Comparison of ENCODE assay signal across 23 cellular contexts in genomic region chr7:17534348-17534747, GRCh38.
A peak's percentile ranks its signal among the peaks of the same experiment; 100 is the strongest.
DNase-seq lines count a peak whose midpoint lies in the region; ATAC-seq, FAIRE-seq and TF ChIP-seq lines count a peak whose summit lies in the region.
"Had no signal": no experiment of that assay in that cellular context is flagged by ENCODE, and none has a peak within 500 bp of the region (broad histone marks: within the 10 kb centered on the region; RNA-seq: fewer than 3 reads in every experiment).

No MANE protein-coding gene starts in this region.

- H4K20me1 ChIP-seq in HepG2 (ENCODE audit: insufficient read depth, low read length) (no peaks in the 10 kb centered on the region), smooth muscle cell (ENCODE audit: low read depth) (no peaks in the 10 kb centered on the region)

- H3K4ac ChIP-seq in mesenchymal stem cell (ENCODE audit: low read depth in 1 of 2, low read length in 2 of 2): no peak overlapping the region

- H3K18ac ChIP-seq in mesenchymal stem cell (ENCODE audit: low read depth in 1 of 2, low read length in 2 of 2): no peak overlapping the region

- no peak overlapping the region for H3K27ac ChIP-seq in HepG2 (ENCODE audit: extremely low read length, insufficient read depth, low read length)
- no peak overlapping the region for H3K27ac ChIP-seq in right lobe of liver
- H3K27ac ChIP-seq in mesenchymal stem cell (ENCODE audit: low read length, poor library complexity, severe bottlenecking): no peak overlapping the region
- H3K27ac ChIP-seq in smooth muscle cell (ENCODE audit: low read depth): peak overlapping the region; percentile 89
- H3K27ac ChIP-seq: 22Rv1 had no signal

- H3K79me2 ChIP-seq in HepG2 (ENCODE audit: insufficient read depth, low read length) (no peaks in the 10 kb centered on the region), smooth muscle cell (ENCODE audit: low read depth) (no peaks in the 10 kb centered on the region)

- no peaks in the 10 kb centered on the region; a peak in 1 of 5 replicates for H3K27me3 ChIP-seq in HepG2 (ENCODE audit: control insufficient read depth in 1 of 2, insufficient read depth in 2 of 2, low read length in 2 of 2)
- no peaks in the 10 kb centered on the region for H3K27me3 ChIP-seq in right lobe of liver
- no peaks in the 10 kb centered on the region for H3K27me3 ChIP-seq in mesenchymal stem cell (ENCODE audit: control insufficient read depth in 1 of 2, insufficient read depth in 1 of 2, low read length in 2 of 2)
- H3K27me3 ChIP-seq in smooth muscle cell (ENCODE audit: low read depth): no peaks in the 10 kb centered on the region
- H3K27me3 ChIP-seq: BE2C had no signal

- no peak for TF ChIP-seq EP300 in HepG2 (IDR thresholded peaks at IDR 0.05; ENCODE audit: low read depth in 2 of 2, low read length in 2 of 2)
- TF ChIP-seq EP300 in HepG2 (CRISPR knock-in tag; IDR thresholded peaks at IDR 0.05; ENCODE audit: borderline replicate concordance): no peak

- no peak overlapping the region for H2BK15ac ChIP-seq in mesenchymal stem cell (ENCODE audit: low read depth, poor library complexity, severe bottlenecking)

- H2AFZ ChIP-seq in HepG2 (ENCODE audit: low read length) (no peak overlapping the region), mesenchymal stem cell (ENCODE audit: low read depth, low read length) (no peak overlapping the region), smooth muscle cell (ENCODE audit: low read depth) (no peak overlapping the region)
- H2AFZ ChIP-seq: GM23338 had no signal

- H4K91ac ChIP-seq in mesenchymal stem cell (ENCODE audit: low read length): no peak overlapping the region

- TF ChIP-seq CTCF in HepG2 (CRISPR knock-in tag; IDR thresholded peaks at IDR 0.05) (no peak), right lobe of liver (IDR thresholded peaks at IDR 0.05) (no peak), smooth muscle cell (IDR thresholded peaks at IDR 0.05; ENCODE audit: borderline replicate concordance, insufficient read depth, poor library complexity, severe bottlenecking) (no peak)

- H2AK5ac ChIP-seq in mesenchymal stem cell (ENCODE audit: low read length, severe bottlenecking): no peak overlapping the region

- TF ChIP-seq POLR2A in HepG2 (IDR thresholded peaks at IDR 0.05; ENCODE audit: insufficient read depth in 1 of 2, low read depth in 2 of 2, low read length in 2 of 2) (no peak), right lobe of liver (IDR thresholded peaks at IDR 0.05) (no peak)

- H2BK5ac ChIP-seq in mesenchymal stem cell (ENCODE audit: low read depth, low read length, poor library complexity, severe bottlenecking): no peak overlapping the region

- no peak overlapping the region for H4K8ac ChIP-seq in mesenchymal stem cell (ENCODE audit: low read length)

- in situ Hi-C loops in HepG2 (cut with HindIII; ENCODE audit: extremely low pct_ligation_motif_present, low pct_unique_long_range_greater_than_20kb): loop anchor here (25.0 kb wide), 1 partner anchor 597 kb away; no protein-coding TSS in a partner anchor

- H2BK12ac ChIP-seq in mesenchymal stem cell (ENCODE audit: low read length in 2 of 2): no peak overlapping the region

- H3K9me3 ChIP-seq in HepG2 (ENCODE audit: low read length) (no peaks in the 10 kb centered on the region), right lobe of liver (no peaks in the 10 kb centered on the region), mesenchymal stem cell (ENCODE audit: control insufficient read depth, low read length) (no peaks in the 10 kb centered on the region), smooth muscle cell (replicated peaks; ENCODE audit: low read depth) (no peaks in the 10 kb centered on the region)
- H3K9me3 ChIP-seq: BE2C, Caco-2 had no signal

- DNase-seq in HepG2 (ENCODE audit: low spot score) (no peak), right lobe of liver (no peak), NCI-H82 treated with DMSO at 0.1 percent for 48 hours (lab: John Stamatoyannopoulos, UW; ENCODE audit: unreplicated experiment) (peak; percentile 23), mesenchymal stem cell (no peak), smooth muscle cell (lab: John Stamatoyannopoulos, UW; ENCODE audit: unreplicated experiment) (no peak), 8988T (no peak), AG20443 (ENCODE audit: low spot score) (no peak), COLO668 (lab: John Stamatoyannopoulos, UW; ENCODE audit: unreplicated experiment) (no peak)
- DNase-seq: BE2C; C1 segment of cervical spinal cord; Caco-2; CD4-positive, CD25-positive, alpha-beta regulatory T cell; CD8-positive, alpha-beta memory T cell; DMS153; DMS79; GDM1; HCEC 1CT; HFFc6 had no signal

- CTCF ChIA-PET in HepG2 (lab: Yijun Ruan, JAX; ENCODE audit: low intra/inter-chr PET ratio, low total read pairs): no interaction called here

- no peak for FAIRE-seq in HepG2 (lab: Jason Lieb, UNC)
- FAIRE-seq: GM12892, H54, HTR-8/SVneo had no signal

- H3F3A ChIP-seq in smooth muscle cell (ENCODE audit: low read depth): peaks cover 15% of the 10 kb centered on the region

- no peak overlapping the region for H3K23ac ChIP-seq in mesenchymal stem cell (ENCODE audit: low read length in 2 of 2)

- 36% methylated on average over 3 of the region's 3 CpGs for WGBS in HepG2 (ENCODE audit: low lambda C conversion rate)
- WGBS in right lobe of liver (ENCODE audit: insufficient coverage, low coverage, low lambda C conversion rate, missing lambda C conversion rate): 67% methylated on average over 3 of the region's 3 CpGs
- 100% methylated on average over 1 of the region's 3 CpGs for WGBS in mesenchymal stem cell
- WGBS in smooth muscle cell (ENCODE audit: low lambda C conversion rate): 64% methylated on average over 3 of the region's 3 CpGs

- H3K9ac ChIP-seq in HepG2 (ENCODE audit: insufficient read depth, low read depth, low read length) (no peak overlapping the region), mesenchymal stem cell (ENCODE audit: low read length) (no peak overlapping the region), smooth muscle cell (ENCODE audit: low read depth) (no peak overlapping the region)

- ATAC-seq in HepG2: no peak
- ATAC-seq in right lobe of liver: no peak
- ATAC-seq: GM23338 had no signal

- H3K14ac ChIP-seq in mesenchymal stem cell (ENCODE audit: low read length in 2 of 2): no peak overlapping the region

- H3K36me3 ChIP-seq in HepG2 (replicated peaks in 1 of 2; ENCODE audit: control insufficient read depth in 1 of 2, insufficient read depth in 2 of 2, low read length in 2 of 2): no peaks in the 10 kb centered on the region
- no peaks in the 10 kb centered on the region for H3K36me3 ChIP-seq in right lobe of liver
- H3K36me3 ChIP-seq in mesenchymal stem cell (ENCODE audit: control insufficient read depth in 1 of 2, insufficient read depth in 2 of 2, low read depth in 1 of 2, low read length in 2 of 2): no peaks in the 10 kb centered on the region
- H3K36me3 ChIP-seq in smooth muscle cell (ENCODE audit: low read depth): no peaks in the 10 kb centered on the region
- H3K36me3 ChIP-seq: BE2C had no signal

- TF ChIP-seq RAD21 in HepG2 (CRISPR knock-in tag; IDR thresholded peaks at IDR 0.05): no peak

- H3K4me3 ChIP-seq in HepG2 (replicated peaks in 1 of 3; ENCODE audit: insufficient read depth in 1 of 3, low read depth in 2 of 3, low read length in 3 of 3): no peak overlapping the region
- no peak overlapping the region for H3K4me3 ChIP-seq in right lobe of liver
- H3K4me3 ChIP-seq in mesenchymal stem cell (ENCODE audit: insufficient read depth in 1 of 2, low read depth in 1 of 2, low read length in 2 of 2): no peak overlapping the region
- no peak overlapping the region for H3K4me3 ChIP-seq in smooth muscle cell
- H3K4me3 ChIP-seq: GM23338 had no signal

- H3K4me1 ChIP-seq in HepG2 (ENCODE audit: insufficient read depth, low read length) (peaks cover 8% of the 10 kb centered on the region; the same call in 1 of the 2 replicates), right lobe of liver (peaks cover 0 to 16% (median 0%) of the 10 kb centered on the region in 4 donors), mesenchymal stem cell (ENCODE audit: control insufficient read depth, insufficient read depth, low read depth, low read length) (peaks cover 2% of the 10 kb centered on the region), smooth muscle cell (ENCODE audit: low read depth) (peaks cover 6% of the 10 kb centered on the region)
- H3K4me1 ChIP-seq: BE2C, Caco-2 had no signal

- no TSS peak for BruUV-seq in HepG2 (replicated peaks; lab: Mats Ljungman, UMichigan)

- intact Hi-C loops in HepG2 (cut with micrococcal nuclease; ENCODE audit: unreplicated experiment) (loop anchor here (5.0 to 10.0 kb wide), 4 partner anchors 230 to 607 kb away; no protein-coding TSS in a partner anchor), right lobe of liver (cut with DNase I) (loop anchor here in 1 of 2 donors (10.0 kb wide), 1 partner anchor 230 kb away; no protein-coding TSS in a partner anchor)

- peaks cover 6% of the 10 kb centered on the region for H3K79me1 ChIP-seq in mesenchymal stem cell (replicated peaks; ENCODE audit: low read length, poor library complexity, severe bottlenecking)

- POLR2A ChIA-PET in HepG2 (lab: Yijun Ruan, JAX): no interaction called here

- H3K4me2 ChIP-seq in HepG2 (ENCODE audit: low read depth, low read length) (no peak overlapping the region), mesenchymal stem cell (ENCODE audit: low read length, poor library complexity, severe bottlenecking) (no peak overlapping the region), smooth muscle cell (no peak overlapping the region)
- H3K4me2 ChIP-seq: GM23338 had no signal

- H2BK120ac ChIP-seq in mesenchymal stem cell (ENCODE audit: low read depth, low read length): peak overlapping the region; percentile 61

TF ChIP-seq in HepG2, 621 proteins besides CTCF, POLR2A, EP300 and RAD21:
- TF ChIP-seq ZNF136 (CRISPR knock-in tag; IDR thresholded peaks at IDR 0.05; ENCODE audit: low read depth) (no peak), CEBPB (IDR thresholded peaks at IDR 0.05; ENCODE audit: borderline replicate concordance, low read depth, low read length) (peak; percentile 42; the same call in 1 of the 2 replicates), ZFP91 (CRISPR knock-in tag; IDR thresholded peaks at IDR 0.05; ENCODE audit: borderline replicate concordance) (no peak)
